Comparison of ENCODE assay signal across 17 cellular contexts in genomic region chr9:85237478-85237877, GRCh38.
DNase-seq lines count a peak whose midpoint lies in the region; ATAC-seq and TF ChIP-seq lines count a peak whose summit lies in the region.
"Had no signal": no experiment of that assay in that cellular context is flagged by ENCODE, and none has a peak within 500 bp of the region (broad histone marks: within the 10 kb centered on the region; RNA-seq: fewer than 3 reads in every experiment).

No MANE protein-coding gene starts in this region.

- no peak for ATAC-seq in HG03571 (IDR thresholded peaks at IDR 0.05; ENCODE audit: unreplicated experiment)
- ATAC-seq: GM23338, HCT116 had no signal

- H3K36me3 Mint-ChIP-seq in activated T-cell treated with anti-CD3 and anti-CD28 coated beads, Interleukin-2, amount 50 U/mL, for 24 hours (ENCODE audit: low read depth): no peaks in the 10 kb centered on the region
- H3K36me3 Mint-ChIP-seq: CD4-positive, alpha-beta memory T cell had no signal

- DNase-seq in RPMI7951 (ENCODE audit: low read depth) (peak; percentile 11), astrocyte of the spinal cord (ENCODE audit: low read depth, low spot score) (peak; percentile 52), fibroblast of mammary gland (ENCODE audit: low read depth) (peak; percentile 3), stromal cell of bone marrow (ENCODE audit: low read depth) (peak; percentile 18), adrenal gland (no peak), Peyer's patch (no peak)
- no peak for DNase-seq in activated T-cell treated with anti-CD3 and anti-CD28 coated beads, Interleukin-2, amount 50 U/mL, for 24 hours
- DNase-seq: C1 segment of cervical spinal cord; Calu3; CD4-positive, alpha-beta memory T cell; COR-L47; DMS153; DND-41; H9 had no signal

- H3K4me1 Mint-ChIP-seq in activated T-cell treated with anti-CD3 and anti-CD28 coated beads, Interleukin-2, amount 50 U/mL, for 24 hours (ENCODE audit: low read depth): no peaks in the 10 kb centered on the region
- H3K4me1 Mint-ChIP-seq: CD4-positive, alpha-beta memory T cell had no signal

- H3K9me3 Mint-ChIP-seq in activated T-cell treated with anti-CD3 and anti-CD28 coated beads, Interleukin-2, amount 50 U/mL, for 24 hours: peaks cover 6% of the 10 kb centered on the region

- no peak overlapping the region for H3K27ac Mint-ChIP-seq in activated T-cell treated with anti-CD3 and anti-CD28 coated beads, Interleukin-2, amount 50 U/mL, for 24 hours
- H3K27ac Mint-ChIP-seq: CD4-positive, alpha-beta memory T cell; GM23338; H9 had no signal

- in situ Hi-C loops in astrocyte of the spinal cord (cut with HindIII; ENCODE audit: low sequenced_read_pairs): no loop called here

- H3K4me3 ChIP-seq in astrocyte of the spinal cord (ENCODE audit: low read depth, low read length): no peak overlapping the region
- no peak overlapping the region for H3K4me3 ChIP-seq in fibroblast of mammary gland (ENCODE audit: control insufficient read depth, low read depth, low read length)
- H3K4me3 ChIP-seq in adrenal gland: no peak overlapping the region
- H3K4me3 ChIP-seq in Peyer's patch: no peak overlapping the region
- H3K4me3 ChIP-seq: GM23338 had no signal

- no peak for TF ChIP-seq CTCF in astrocyte of the spinal cord (IDR thresholded peaks at IDR 0.05; ENCODE audit: low read depth, low read length)
- no peak for TF ChIP-seq CTCF in fibroblast of mammary gland (conservative IDR thresholded peaks at IDR 0.05; ENCODE audit: control insufficient read depth, insufficient read depth, low read depth, low read length)
- no peak for TF ChIP-seq CTCF in adrenal gland (IDR thresholded peaks at IDR 0.05)
- TF ChIP-seq CTCF in Peyer's patch (IDR thresholded peaks at IDR 0.05): no peak

- H3K36me3 ChIP-seq in adrenal gland (replicated peaks in 1 of 2) (no peaks in the 10 kb centered on the region), Peyer's patch (no peaks in the 10 kb centered on the region)

- H3K27me3 ChIP-seq in adrenal gland (no peaks in the 10 kb centered on the region), Peyer's patch (no peaks in the 10 kb centered on the region)

- TF ChIP-seq POLR2A in adrenal gland (IDR thresholded peaks at IDR 0.05) (no peak), Peyer's patch (IDR thresholded peaks at IDR 0.05) (no peak)

- intact Hi-C loops in adrenal gland (cut with DNase I): no loop called here

- no peak overlapping the region for H3K4me3 Mint-ChIP-seq in activated T-cell treated with anti-CD3 and anti-CD28 coated beads, Interleukin-2, amount 50 U/mL, for 24 hours
- H3K4me3 Mint-ChIP-seq: GM23338, H9 had no signal

- H3K27ac ChIP-seq in adrenal gland: no peak overlapping the region
- no peak overlapping the region for H3K27ac ChIP-seq in Peyer's patch

- H3K4me1 ChIP-seq in adrenal gland (replicated peaks in 1 of 2): no peaks in the 10 kb centered on the region
- H3K4me1 ChIP-seq in Peyer's patch: no peaks in the 10 kb centered on the region

- WGBS in adrenal gland, 4 donors: 0 to 23% (median 14%) methylated on average over 1 of the region's 1 CpG

- no peaks in the 10 kb centered on the region for H3K9me3 ChIP-seq in adrenal gland (replicated peaks in 1 of 3)
- no peaks in the 10 kb centered on the region for H3K9me3 ChIP-seq in Peyer's patch

- H3K27me3 Mint-ChIP-seq in activated T-cell treated with anti-CD3 and anti-CD28 coated beads, Interleukin-2, amount 50 U/mL, for 24 hours: peaks cover 6% of the 10 kb centered on the region

Comparison
In these comparisons a context has a peak if more than half of its experiments do, and no peak if none do; other contexts are left out.
1. DNase-seq: peak in RPMI7951 (single experiment), astrocyte of the spinal cord (single experiment), fibroblast of mammary gland (single experiment) and stromal cell of bone marrow (single experiment); none in adrenal gland (0 of 7), activated T-cell treated with anti-CD3 and anti-CD28 coated beads, Interleukin-2, amount 50 U/mL, for 24 hours (single experiment) and Peyer's patch (0 of 3).